14 cellular contexts compared by ENCODE assay signal in genomic region chr15:63490345-63491034, GRCh38. TPM values are rescaled to one million over a fixed set of nuclear protein-coding genes. Genes with fewer than 3 reads are reported as not detected.
DNase-seq lines count a peak whose midpoint lies in the region; ATAC-seq, FAIRE-seq and TF ChIP-seq lines count a peak whose summit lies in the region.
"Had no signal": no experiment of that assay in that cellular context is flagged by ENCODE, and none has a peak within 500 bp of the region (broad histone marks: within the 10 kb centered on the region; RNA-seq: fewer than 3 reads in every experiment).

No MANE protein-coding gene starts in this region.

- H3K4me1 ChIP-seq in right lobe of liver (no peaks in the 10 kb centered on the region), HepG2 (ENCODE audit: insufficient read depth, low read length) (peaks cover 49% of the 10 kb centered on the region), PC-9 (replicated peaks; ENCODE audit: insufficient read depth) (peaks cover 41% of the 10 kb centered on the region)

- no peak overlapping the region for H3K4me3 Mint-ChIP-seq in immature natural killer cell
- H3K4me3 Mint-ChIP-seq: activated T-cell treated with anti-CD3 and anti-CD28 coated beads, Interleukin-2, amount 50 U/mL, for 4 hours; T-helper 2 cell treated with Interferon-gamma antibody and Interleukin-4, amounts not matched to agents 5 μg/mL and 100 μg/mL, for 36 hours had no signal

- H3K27ac Mint-ChIP-seq in immature natural killer cell, result peak overlapping the region in 4 of 6 donors; percentile 19 to 60 (median 24)
- H3K27ac Mint-ChIP-seq: T-helper 2 cell treated with Interferon-gamma antibody and Interleukin-4, amounts not matched to agents 5 μg/mL and 100 μg/mL, for 36 hours had no signal

- H4K20me1 ChIP-seq in HepG2 (ENCODE audit: insufficient read depth, low read length) (no peaks in the 10 kb centered on the region), PC-9 (ENCODE audit: insufficient read depth) (no peaks in the 10 kb centered on the region)

- H2AFZ ChIP-seq in HepG2 (ENCODE audit: low read length), result no peak overlapping the region
- no peak overlapping the region for H2AFZ ChIP-seq in PC-9

- TF ChIP-seq POLR2A in right lobe of liver (IDR thresholded peaks at IDR 0.05) (no peak), HepG2 (IDR thresholded peaks at IDR 0.05; ENCODE audit: insufficient read depth in 1 of 2, low read depth in 2 of 2, low read length in 2 of 2) (no peak)

- DNase-seq in right lobe of liver, result no peak
- no peak for DNase-seq in HepG2 (ENCODE audit: low spot score)
- peak; percentile 93 for DNase-seq in NOMO-1 treated with DMSO at 0.1 percent for 48 hours (lab: John Stamatoyannopoulos, UW; ENCODE audit: unreplicated experiment)
- DNase-seq in immature natural killer cell, result no peak
- no peak for DNase-seq in stimulated activated CD8-positive, alpha-beta memory T cell treated with anti-CD3 and anti-CD28 coated beads, Interleukin-4, amount 100 ng/mL, for 48 hours
- DNase-seq in activated gamma-delta T cell (lab: John Stamatoyannopoulos, UW), result no peak
- no peak for DNase-seq in PC-9
- DNase-seq: activated T-cell treated with anti-CD3 and anti-CD28 coated beads, Interleukin-2, amount 50 U/mL, for 4 hours; NCI-H526; stimulated activated CD4-positive, alpha-beta T cell treated with anti-CD3 and anti-CD28 coated beads, Interleukin-4, amount 100 ng/mL, for 24 hours had no signal

- H3K79me2 ChIP-seq in HepG2 (ENCODE audit: insufficient read depth, low read length) (no peaks in the 10 kb centered on the region), PC-9 (ENCODE audit: low read depth) (no peaks in the 10 kb centered on the region)

- H3K9ac ChIP-seq in HepG2 (ENCODE audit: insufficient read depth, low read depth, low read length), result no peak overlapping the region

- BruUV-seq in HepG2 (replicated peaks; lab: Mats Ljungman, UMichigan), result no TSS peak
- BruUV-seq in PC-9 (replicated peaks; lab: Mats Ljungman, UMichigan), result no TSS peak

- ATAC-seq in right lobe of liver (peak; percentile 19 to 43 (median 32)), HepG2 (no peak), GM18502 (IDR thresholded peaks at IDR 0.05; ENCODE audit: poor library complexity, unreplicated experiment) (no peak)
- ATAC-seq: activated T-cell treated with anti-CD3 and anti-CD28 coated beads, Interleukin-2, amount 50 U/mL, for 4 hours had no signal

- peaks cover 0 to 8% (median 0%) of the 10 kb centered on the region in 3 donors for H3K36me3 Mint-ChIP-seq in immature natural killer cell

- no peak for FAIRE-seq in HepG2 (lab: Jason Lieb, UNC)
- FAIRE-seq: islet of Langerhans had no signal

- no peak for TF ChIP-seq EP300 in HepG2 (IDR thresholded peaks at IDR 0.05; ENCODE audit: low read depth in 2 of 2, low read length in 2 of 2)
- TF ChIP-seq EP300 in HepG2 (CRISPR knock-in tag; IDR thresholded peaks at IDR 0.05; ENCODE audit: borderline replicate concordance), result no peak

- H3K27me3 ChIP-seq in right lobe of liver, result no peaks in the 10 kb centered on the region
- H3K27me3 ChIP-seq in HepG2 (ENCODE audit: control insufficient read depth in 1 of 2, insufficient read depth in 2 of 2, low read length in 2 of 2), result no peaks in the 10 kb centered on the region; a peak in 1 of 5 replicates
- no peaks in the 10 kb centered on the region for H3K27me3 ChIP-seq in PC-9 (ENCODE audit: insufficient read depth, low read depth)
- H3K27me3 ChIP-seq: tibial nerve had no signal

- CTCF ChIA-PET in HepG2 (lab: Yijun Ruan, JAX; ENCODE audit: low intra/inter-chr PET ratio, low total read pairs), result no interaction called here
- CTCF ChIA-PET in PC-9 (lab: Charles Lee), result interaction anchor here (0.7 kb wide), 1 partner anchor 128 kb away, joined by 5 read pairs; no protein-coding TSS in a partner anchor

- H3K9me2 ChIP-seq in PC-9 (ENCODE audit: insufficient read depth), result no peaks in the 10 kb centered on the region

- H3K36me3 ChIP-seq in right lobe of liver (no peaks in the 10 kb centered on the region), HepG2 (replicated peaks in 1 of 2; ENCODE audit: control insufficient read depth in 1 of 2, insufficient read depth in 2 of 2, low read length in 2 of 2) (no peaks in the 10 kb centered on the region), PC-9 (ENCODE audit: low read depth) (no peaks in the 10 kb centered on the region)
- H3K36me3 ChIP-seq: tibial nerve had no signal

- in situ Hi-C loops in HepG2 (cut with HindIII; ENCODE audit: extremely low pct_ligation_motif_present, low pct_unique_long_range_greater_than_20kb), result no loop called here

- H3K4me3 ChIP-seq in right lobe of liver, result no peak overlapping the region
- no peak overlapping the region for H3K4me3 ChIP-seq in HepG2 (replicated peaks in 1 of 3; ENCODE audit: insufficient read depth in 1 of 3, low read depth in 2 of 3, low read length in 3 of 3)
- H3K4me3 ChIP-seq in PC-9, result no peak overlapping the region
- H3K4me3 ChIP-seq: tibial nerve had no signal

- WGBS in right lobe of liver (ENCODE audit: insufficient coverage, low coverage, low lambda C conversion rate, missing lambda C conversion rate), result 75% methylated on average over 3 of the region's 4 CpGs
- WGBS in HepG2 (ENCODE audit: low lambda C conversion rate), result 60% methylated on average over 4 of the region's 4 CpGs

- peak overlapping the region in 1 of 3 donors; percentile 56 for H3K27ac ChIP-seq in right lobe of liver
- no peak overlapping the region for H3K27ac ChIP-seq in HepG2 (ENCODE audit: extremely low read length, insufficient read depth, low read length)
- no peak overlapping the region for H3K27ac ChIP-seq in PC-9

- TF ChIP-seq CTCF in right lobe of liver (IDR thresholded peaks at IDR 0.05), result no peak
- no peak for TF ChIP-seq CTCF in HepG2 (CRISPR knock-in tag; IDR thresholded peaks at IDR 0.05)
- TF ChIP-seq CTCF in PC-9 (conservative IDR thresholded peaks at IDR 0.05), result no peak

- POLR2A ChIA-PET in HepG2 (lab: Yijun Ruan, JAX) (interaction anchor here (0.6 to 1.0 kb wide), 2 partner anchors 12 to 612 kb away, joined by 3 to 6 read pairs; no protein-coding TSS in a partner anchor), PC-9 (lab: Charles Lee; ENCODE audit: unreplicated experiment) (interaction anchor here (0.6 kb wide), 1 partner anchor 971 kb away, joined by 4 read pairs; no protein-coding TSS in a partner anchor)

- peaks cover 21 to 37% of the 10 kb centered on the region in 2 donors for H3K4me1 Mint-ChIP-seq in immature natural killer cell

- no peaks in the 10 kb centered on the region for H3K9me3 Mint-ChIP-seq in immature natural killer cell
- H3K9me3 Mint-ChIP-seq: activated T-cell treated with anti-CD3 and anti-CD28 coated beads, Interleukin-2, amount 50 U/mL, for 4 hours; T-helper 2 cell treated with Interferon-gamma antibody and Interleukin-4, amounts not matched to agents 5 μg/mL and 100 μg/mL, for 36 hours had no signal

- peaks cover 0 to 2% (median 0%) of the 10 kb centered on the region in 3 donors for H3K27me3 Mint-ChIP-seq in immature natural killer cell (ENCODE audit: low read depth in 3 of 3)

- no peak for TF ChIP-seq RAD21 in HepG2 (CRISPR knock-in tag; IDR thresholded peaks at IDR 0.05)

- H3F3A ChIP-seq in PC-9 (ENCODE audit: insufficient read depth, low read depth), result no peaks in the 10 kb centered on the region

- H3K4me2 ChIP-seq in HepG2 (ENCODE audit: low read depth, low read length), result no peak overlapping the region
- H3K4me2 ChIP-seq in PC-9, result no peak overlapping the region

- intact Hi-C loops in right lobe of liver (cut with DNase I) (no loop called here), HepG2 (cut with micrococcal nuclease; ENCODE audit: unreplicated experiment) (no loop called here), PC-9 (cut with micrococcal nuclease; ENCODE audit: unreplicated experiment) (no loop called here)

- no peaks in the 10 kb centered on the region for H3K9me3 ChIP-seq in right lobe of liver
- no peaks in the 10 kb centered on the region for H3K9me3 ChIP-seq in HepG2 (ENCODE audit: low read length)
- no peaks in the 10 kb centered on the region for H3K9me3 ChIP-seq in PC-9 (ENCODE audit: insufficient read depth, low read depth)
- H3K9me3 ChIP-seq: tibial nerve had no signal

RNA-seq across cellular contexts. Expression of gene USP3, which starts 13.9 kb away (rescaled TPM):
- total RNA-seq in right lobe of liver (10 to 100 TPM; 21.9 to 33.8 (median 24.8) TPM), HepG2 (2016; rRNA removed; fragmentation: Illumina TruSeq; extraction: Trizol) (55.9 and 61.2 TPM in 2 replicates), PC-9 (2021) (57.5 and 59.7 TPM in 2 replicates)
- total RNA-seq in HepG2 (2016; cell fraction: cytosol; rRNA removed; fragmentation: Illumina TruSeq; extraction: Trizol; ENCODE audit: low read depth), result 201 and 217 TPM in 2 replicates
- total RNA-seq in HepG2 (2016; cell fraction: insoluble cytoplasmic fraction; rRNA removed; fragmentation: Illumina TruSeq; extraction: Trizol), result 52.9 and 64.6 TPM in 2 replicates
- 111 and 117 TPM in 2 replicates for total RNA-seq in HepG2 (2016; cell fraction: membrane; rRNA removed; fragmentation: Illumina TruSeq; extraction: Trizol)
- 87.7 and 94.7 TPM in 2 replicates for total RNA-seq in HepG2 (2016; cell fraction: nucleus; rRNA removed; fragmentation: Illumina TruSeq; extraction: Trizol)
- polyA plus RNA-seq in HepG2 (2011; rRNA removed) (14.3 and 16.0 TPM in 2 replicates), immature natural killer cell (10 to 100 TPM; 24.7 to 39.1 (median 32.9) TPM)
- 10.3 and 13.3 TPM in 2 replicates for polyA plus RNA-seq in HepG2 (2011; cell fraction: cytosol; rRNA removed)
- 39.8 and 44.5 TPM in 2 replicates for polyA plus RNA-seq in HepG2 (2011; cell fraction: nucleus; rRNA removed)
- polyA plus RNA-seq in HepG2 (2012), result 36.2 and 40.8 TPM in 2 replicates
- 10.3 and 13.7 TPM in 2 replicates for polyA plus RNA-seq in HepG2 (2016; cell fraction: cytosol; fragmentation: Illumina TruSeq; extraction: Trizol; ENCODE audit: low read depth)
- polyA plus RNA-seq in HepG2 (2016; cell fraction: insoluble cytoplasmic fraction; fragmentation: Illumina TruSeq; extraction: Trizol; ENCODE audit: low read depth), result 42.1 and 42.7 TPM in 2 replicates
- 25.5 and 25.9 TPM in 2 replicates for polyA plus RNA-seq in HepG2 (2016; cell fraction: membrane; fragmentation: Illumina TruSeq; extraction: Trizol; ENCODE audit: low read depth)
- polyA plus RNA-seq in HepG2 (2016; cell fraction: nucleus; fragmentation: Illumina TruSeq; extraction: Trizol; ENCODE audit: insufficient read depth, low read depth), result 86.8 and 90.5 TPM in 2 replicates
- polyA minus RNA-seq in HepG2 (2011; rRNA and poly(A)+ RNA removed; ENCODE audit: low replicate concordance), result 30.9 and 34.8 TPM in 2 replicates
- 30.4 and 30.9 TPM in 2 replicates for polyA minus RNA-seq in HepG2 (2011; cell fraction: cytosol; rRNA and poly(A)+ RNA removed)
- 88.7 and 110 TPM in 2 replicates for polyA minus RNA-seq in HepG2 (2011; cell fraction: nucleus; rRNA and poly(A)+ RNA removed)

Comparison
In these comparisons a context has a peak if more than half of its experiments do, and no peak if none do; other contexts are left out.
1. ATAC-seq: peak in right lobe of liver (4 of 4); none in HepG2 (single experiment) and GM18502 (single experiment).